22 cellular contexts compared by ENCODE assay signal in the genomic region with DNA sequence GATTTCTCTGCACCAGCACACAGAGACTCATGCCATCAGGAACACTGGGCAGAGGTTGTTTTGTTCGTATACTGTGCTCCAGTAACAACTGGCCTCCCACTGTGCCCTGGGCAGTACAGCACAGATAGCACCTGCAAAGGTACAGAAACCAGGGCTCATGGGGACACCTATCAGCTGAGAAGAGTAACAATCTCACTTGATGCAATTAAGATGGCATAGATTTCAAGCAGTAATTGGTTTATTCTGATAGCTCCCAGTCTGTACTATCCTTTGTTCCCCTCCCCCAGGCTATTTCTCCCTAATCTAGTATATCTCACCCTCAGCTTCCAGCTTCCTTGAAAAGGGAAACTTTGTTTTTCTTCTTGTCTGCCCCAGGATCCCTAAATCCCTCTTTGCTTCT.
DNase-seq lines count a peak whose midpoint lies in the region; ATAC-seq and TF ChIP-seq lines count a peak whose summit lies in the region.
"Had no signal": no experiment of that assay in that cellular context is flagged by ENCODE, and none has a peak within 500 bp of the region (broad histone marks: within the 10 kb centered on the region; RNA-seq: fewer than 3 reads in every experiment).

No MANE protein-coding gene starts in this region.

- H3K27me3 ChIP-seq in GM23338 (ENCODE audit: insufficient read depth), result no peaks in the 10 kb centered on the region
- H3K27me3 ChIP-seq: Peyer's patch, SJCRH30 had no signal

- no peak overlapping the region for H3K4me3 ChIP-seq in GM23338
- H3K4me3 ChIP-seq in lower leg skin (ENCODE audit: low read depth, poor library complexity, severe bottlenecking), result no peak overlapping the region
- H3K4me3 ChIP-seq: HAP-1, Peyer's patch, SJCRH30 had no signal

- ATAC-seq in GM23338, result peak; percentile 36

- 0 out of 2 replicates have a peak overlapping the region, but pooled peaks have one; percentile 44 for H2AFZ ChIP-seq in GM23338

- H3K4me2 ChIP-seq in GM23338, result no peak overlapping the region

- 0 out of 4 replicates have a peak, but pooled peaks of 1 of the 2 experiments have one; percentile 14 for TF ChIP-seq CTCF in GM23338 (conservative IDR thresholded peaks at IDR 0.05; ENCODE audit: low read depth in 2 of 2)
- no peak for TF ChIP-seq CTCF in lower leg skin (IDR thresholded peaks at IDR 0.05)
- TF ChIP-seq CTCF in glutamatergic neuron (IDR thresholded peaks at IDR 0.05; ENCODE audit: partially characterized antibody, unreplicated experiment), result no peak

- no peaks in the 10 kb centered on the region for H3K36me3 ChIP-seq in GM23338 (ENCODE audit: insufficient read depth)
- H3K36me3 ChIP-seq: HAP-1, Peyer's patch, SJCRH30 had no signal

- H3K4me3 Mint-ChIP-seq in GM23338, result no peak overlapping the region
- no peak overlapping the region for H3K4me3 Mint-ChIP-seq in glutamatergic neuron (ENCODE audit: unreplicated experiment)
- H3K4me3 Mint-ChIP-seq: CD8-positive, alpha-beta memory T cell; T-helper 1 cell treated with Interleukin-12 subunit alpha and Interleukin-12 subunit beta and Interleukin-4 antibody, amounts not matched to agents 30 μg/mL and 1 μg/mL, for 36 hours had no signal

- H3K79me2 ChIP-seq in GM23338 (replicated peaks; ENCODE audit: insufficient read depth), result no peaks in the 10 kb centered on the region

- intact Hi-C loops in lower leg skin (cut with DNase I; ENCODE audit: low total_unique reads), result no loop called here

- no peak for TF ChIP-seq POLR2A in lower leg skin (IDR thresholded peaks at IDR 0.05)

- no peak overlapping the region for H3K27ac Mint-ChIP-seq in GM23338
- H3K27ac Mint-ChIP-seq in glutamatergic neuron (ENCODE audit: unreplicated experiment), result no peak overlapping the region
- H3K27ac Mint-ChIP-seq: CD8-positive, alpha-beta memory T cell; T-helper 1 cell treated with Interleukin-12 subunit alpha and Interleukin-12 subunit beta and Interleukin-4 antibody, amounts not matched to agents 30 μg/mL and 1 μg/mL, for 36 hours had no signal

- peaks cover 3% of the 10 kb centered on the region; the same call in 1 of the 2 replicates for H3K9me2 ChIP-seq in GM23338 (ENCODE audit: insufficient read depth)

- H4K20me1 ChIP-seq in GM23338 (replicated peaks; ENCODE audit: insufficient read depth), result no peaks in the 10 kb centered on the region

- no peaks in the 10 kb centered on the region for H3F3A ChIP-seq in GM23338 (replicated peaks; ENCODE audit: low read depth)

- WGBS in lower leg skin, 2 donors, result 85 to 93% methylated on average over 1 of the region's 1 CpG

- H3K4me1 Mint-ChIP-seq in GM23338 (no peaks in the 10 kb centered on the region), glutamatergic neuron (ENCODE audit: low read depth, unreplicated experiment) (no peaks in the 10 kb centered on the region)
- H3K4me1 Mint-ChIP-seq: CD8-positive, alpha-beta memory T cell had no signal

- H3K27ac ChIP-seq in GM23338 (ENCODE audit: low read depth), result no peak overlapping the region
- H3K27ac ChIP-seq: Peyer's patch, SJCRH30 had no signal

- H3K4me1 ChIP-seq in GM23338 (ENCODE audit: insufficient read depth), result no peaks in the 10 kb centered on the region
- H3K4me1 ChIP-seq: HAP-1, Peyer's patch, SJCRH30 had no signal

- H3K9me3 Mint-ChIP-seq in GM23338 (no peaks in the 10 kb centered on the region; the same call in 2 of the 3 replicates), glutamatergic neuron (ENCODE audit: unreplicated experiment) (no peaks in the 10 kb centered on the region)
- H3K9me3 Mint-ChIP-seq: T-helper 1 cell treated with Interleukin-12 subunit alpha and Interleukin-12 subunit beta and Interleukin-4 antibody, amounts not matched to agents 30 μg/mL and 1 μg/mL, for 36 hours had no signal

- H3K36me3 Mint-ChIP-seq in GM23338 (ENCODE audit: low read depth), result no peaks in the 10 kb centered on the region
- no peaks in the 10 kb centered on the region for H3K36me3 Mint-ChIP-seq in glutamatergic neuron (ENCODE audit: unreplicated experiment)
- H3K36me3 Mint-ChIP-seq: CD8-positive, alpha-beta memory T cell had no signal

- peak; percentile 2 for DNase-seq in NCI-H2171 treated with DMSO at 0.1 percent for 48 hours (lab: John Stamatoyannopoulos, UW)
- DNase-seq in NCI-H2171 (lab: John Stamatoyannopoulos, UW), result no peak
- peak; percentile 7 for DNase-seq in GM23338 (ENCODE audit: low spot score)
- DNase-seq in NCI-H82 (lab: John Stamatoyannopoulos, UW), result peak; percentile 93
- DNase-seq in iPS-NIHi11 (ENCODE audit: low spot score), result peak; percentile 13
- DNase-seq in UCSD-AML1 (lab: John Stamatoyannopoulos, UW; ENCODE audit: unreplicated experiment), result no peak
- no peak for DNase-seq in lower leg skin (ENCODE audit: low spot score in 2 of 2)
- DNase-seq in glutamatergic neuron, result no peak
- DNase-seq: AML-193; C1 segment of cervical spinal cord; CD8-positive, alpha-beta memory T cell; GDM1; KBM-7; NCI-H1092; NCI-H1694; NCI-H2081; NCI-H2227 treated with DMSO at 0.1 percent for 48 hours; NCI-H524; Peyer's patch; SJCRH30 had no signal

- H3K27me3 Mint-ChIP-seq in GM23338 (ENCODE audit: insufficient read depth, low read depth, poor library complexity) (peaks cover 2% of the 10 kb centered on the region), glutamatergic neuron (ENCODE audit: unreplicated experiment) (no peaks in the 10 kb centered on the region)
- H3K27me3 Mint-ChIP-seq: CD8-positive, alpha-beta memory T cell had no signal

TF ChIP-seq in GM23338, 12 proteins besides CTCF, POLR2A, EP300 and RAD21 (continues in another document):
- TF ChIP-seq CREB1 (CRISPR knock-in tag; IDR thresholded peaks at IDR 0.05; ENCODE audit: low read depth), result no peak
- no peak for TF ChIP-seq NANOG (IDR thresholded peaks at IDR 0.05; ENCODE audit: borderline replicate concordance)
- no peak for TF ChIP-seq ZNF114 (CRISPR knock-in tag; IDR thresholded peaks at IDR 0.05)
- TF ChIP-seq EZH2 (IDR thresholded peaks at IDR 0.05; ENCODE audit: low read depth, unreplicated experiment), result no peak
- no peak for TF ChIP-seq ZNF331 (CRISPR knock-in tag; IDR thresholded peaks at IDR 0.05; ENCODE audit: low read depth)
- no peak for TF ChIP-seq ETS1 (IDR thresholded peaks at IDR 0.05)
- TF ChIP-seq EZH2phosphoT487 (IDR thresholded peaks at IDR 0.05; ENCODE audit: unreplicated experiment), result no peak

Comparison
In these comparisons a context has a peak if more than half of its experiments do, and no peak if none do; other contexts are left out.
1. DNase-seq: peak in NCI-H2171 treated with DMSO at 0.1 percent for 48 hours (single experiment), GM23338 (single experiment), NCI-H82 (single experiment) and iPS-NIHi11 (single experiment); none in NCI-H2171 (single experiment), UCSD-AML1 (single experiment), lower leg skin (0 of 2) and glutamatergic neuron (single experiment).